15 cellular contexts compared by ENCODE assay signal in genomic region chr5:56681346-56681745, GRCh38.
DNase-seq lines count a peak whose midpoint lies in the region; ATAC-seq lines count a peak whose summit lies in the region.
"Had no signal": no experiment of that assay in that cellular context is flagged by ENCODE, and none has a peak within 500 bp of the region (broad histone marks: within the 10 kb centered on the region; RNA-seq: fewer than 3 reads in every experiment).

No MANE protein-coding gene starts in this region.

- H3K9ac ChIP-seq in adipocyte (ENCODE audit: low read length): no peak overlapping the region
- no peak overlapping the region for H3K9ac ChIP-seq in Karpas-422 (ENCODE audit: low read length)

- no peaks in the 10 kb centered on the region for H3K27me3 ChIP-seq in adipocyte (replicated peaks; ENCODE audit: control insufficient read depth, insufficient read depth, low read length)
- H3K27me3 ChIP-seq in Karpas-422 (ENCODE audit: low read length): no peaks in the 10 kb centered on the region

- H2AFZ ChIP-seq in Karpas-422 (ENCODE audit: low read length): no peak overlapping the region

- no peak overlapping the region for H3K4me2 ChIP-seq in Karpas-422 (ENCODE audit: low read depth, low read length, poor library complexity, severe bottlenecking)

- DNase-seq in AG20443 (ENCODE audit: low spot score) (peak; percentile 25), EH (ENCODE audit: low read depth) (peak; percentile 79), adipocyte (ENCODE audit: low read depth) (peak; percentile 24), kidney tubule cell (ENCODE audit: low spot score) (peak; percentile 37), Karpas-422 (no peak)
- DNase-seq: activated CD8-positive, alpha-beta memory T cell treated with anti-CD3 and anti-CD28 coated beads, Interleukin-2, amount 50 U/mL, for 4 hours; activated naive CD4-positive, alpha-beta T cell treated with anti-CD3 and anti-CD28 coated beads for 36 hours; mucosa of descending colon; occipital lobe; Right ventricle myocardium superior; stimulated activated CD4-positive, alpha-beta T cell treated with anti-CD3 and anti-CD28 coated beads, Interleukin-2, amount 100 ng/mL, for 24 hours; T-helper 9 cell had no signal

- no peaks in the 10 kb centered on the region for H3K79me2 ChIP-seq in Karpas-422 (ENCODE audit: low read length)

- H3K4me3 ChIP-seq in adipocyte (ENCODE audit: low read length): no peak overlapping the region
- H3K4me3 ChIP-seq in Karpas-422 (ENCODE audit: low read length): no peak overlapping the region
- H3K4me3 ChIP-seq: mucosa of descending colon had no signal

- no peak for ATAC-seq in HG03025 (IDR thresholded peaks at IDR 0.05; ENCODE audit: low FRiP score, unreplicated experiment)
- ATAC-seq in GM18907 (IDR thresholded peaks at IDR 0.05; ENCODE audit: unreplicated experiment): no peak
- ATAC-seq: mucosa of descending colon, sciatic nerve had no signal

- H3K36me3 ChIP-seq in adipocyte (ENCODE audit: control insufficient read depth, insufficient read depth, low read length, severe bottlenecking): no peaks in the 10 kb centered on the region
- 0 out of 2 replicates have a peak, but pooled peaks cover 4% of the 10 kb centered on the region for H3K36me3 ChIP-seq in Karpas-422 (ENCODE audit: insufficient read depth, low read length)

- H3K9me3 ChIP-seq in adipocyte (ENCODE audit: control insufficient read depth, low read length): no peaks in the 10 kb centered on the region
- no peaks in the 10 kb centered on the region for H3K9me3 ChIP-seq in Karpas-422 (ENCODE audit: low read length)
- H3K9me3 ChIP-seq: mucosa of descending colon had no signal

- H4K20me1 ChIP-seq in Karpas-422 (ENCODE audit: insufficient read depth, low read depth, low read length): no peaks in the 10 kb centered on the region

- peaks cover 5% of the 10 kb centered on the region for H3K4me1 ChIP-seq in adipocyte (ENCODE audit: control insufficient read depth, insufficient read depth, low read length)
- H3K4me1 ChIP-seq in Karpas-422 (ENCODE audit: low read length): peaks cover 20% of the 10 kb centered on the region

- H3K9me2 ChIP-seq in Karpas-422 (replicated peaks; ENCODE audit: insufficient read depth, low read length): no peaks in the 10 kb centered on the region

- no peak overlapping the region for H3K27ac ChIP-seq in Karpas-422 (ENCODE audit: low read length)
